In the genomic region with DNA sequence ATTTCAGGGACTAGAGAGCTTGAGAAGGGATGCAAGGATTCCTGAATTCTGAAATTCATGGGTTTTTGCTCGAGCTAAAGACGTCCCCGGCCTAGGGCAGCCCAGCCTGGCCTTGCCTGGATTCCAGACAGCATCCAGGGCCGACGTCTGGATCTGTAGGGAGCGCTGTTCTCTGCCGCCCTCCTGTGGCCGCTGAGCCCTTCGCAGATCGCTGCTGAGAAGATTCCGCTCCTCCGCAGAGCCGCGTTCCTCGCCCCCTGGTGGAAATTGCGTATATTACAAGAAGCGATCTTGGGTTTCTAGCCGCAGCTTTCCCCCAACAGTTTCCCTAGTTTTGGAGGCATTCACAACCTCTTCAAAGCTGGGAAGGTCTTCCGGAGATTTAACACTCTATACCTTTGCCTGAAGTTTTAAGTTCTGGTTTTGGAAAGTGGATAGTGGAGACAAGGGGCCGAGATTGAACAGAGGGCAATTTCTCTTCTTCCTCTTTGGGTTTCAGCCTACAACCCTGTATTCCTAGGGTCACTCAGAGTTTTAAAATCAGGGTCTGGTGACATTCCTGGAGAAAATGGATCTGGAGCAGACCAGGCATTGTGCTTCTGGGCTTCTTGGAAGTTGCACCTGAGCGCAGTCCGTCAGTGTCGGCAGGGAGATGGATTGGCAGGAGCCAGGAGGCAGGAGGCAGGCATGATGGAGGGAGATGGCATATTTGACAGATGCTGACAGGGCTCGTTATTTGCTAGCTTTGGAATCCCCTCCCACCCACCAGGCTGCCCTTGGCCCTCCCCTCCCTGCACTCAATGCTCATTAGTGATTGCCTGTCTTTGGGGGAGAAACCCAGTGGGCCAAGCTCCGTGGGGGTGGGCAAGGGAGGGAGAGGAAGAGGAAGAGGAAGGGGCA, we compare ENCODE assay signal across 1 cellular context.
TF ChIP-seq lines count a peak whose summit lies in the region.

No MANE protein-coding gene starts in this region.

TF ChIP-seq in HEK293, 187 proteins besides CTCF, POLR2A, EP300 and RAD21 (continued from another document and continues in another):
- TF ChIP-seq, protein P1, sequence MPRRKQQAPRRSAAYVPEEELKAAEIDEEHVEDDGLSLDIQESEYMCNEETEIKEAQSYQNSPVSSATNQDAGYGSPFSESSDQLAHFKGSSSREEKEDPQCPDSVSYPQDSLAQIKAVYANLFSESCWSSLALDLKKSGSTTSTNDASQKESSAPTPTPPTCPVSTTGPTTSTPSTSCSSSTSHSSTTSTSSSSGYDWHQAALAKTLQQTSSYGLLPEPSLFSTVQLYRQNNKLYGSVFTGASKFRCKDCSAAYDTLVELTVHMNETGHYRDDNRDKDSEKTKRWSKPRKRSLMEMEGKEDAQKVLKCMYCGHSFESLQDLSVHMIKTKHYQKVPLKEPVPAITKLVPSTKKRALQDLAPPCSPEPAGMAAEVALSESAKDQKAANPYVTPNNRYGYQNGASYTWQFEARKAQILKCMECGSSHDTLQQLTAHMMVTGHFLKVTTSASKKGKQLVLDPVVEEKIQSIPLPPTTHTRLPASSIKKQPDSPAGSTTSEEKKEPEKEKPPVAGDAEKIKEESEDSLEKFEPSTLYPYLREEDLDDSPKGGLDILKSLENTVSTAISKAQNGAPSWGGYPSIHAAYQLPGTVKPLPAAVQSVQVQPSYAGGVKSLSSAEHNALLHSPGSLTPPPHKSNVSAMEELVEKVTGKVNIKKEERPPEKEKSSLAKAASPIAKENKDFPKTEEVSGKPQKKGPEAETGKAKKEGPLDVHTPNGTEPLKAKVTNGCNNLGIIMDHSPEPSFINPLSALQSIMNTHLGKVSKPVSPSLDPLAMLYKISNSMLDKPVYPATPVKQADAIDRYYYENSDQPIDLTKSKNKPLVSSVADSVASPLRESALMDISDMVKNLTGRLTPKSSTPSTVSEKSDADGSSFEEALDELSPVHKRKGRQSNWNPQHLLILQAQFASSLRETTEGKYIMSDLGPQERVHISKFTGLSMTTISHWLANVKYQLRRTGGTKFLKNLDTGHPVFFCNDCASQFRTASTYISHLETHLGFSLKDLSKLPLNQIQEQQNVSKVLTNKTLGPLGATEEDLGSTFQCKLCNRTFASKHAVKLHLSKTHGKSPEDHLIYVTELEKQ (tag by site-specific recombination; IDR thresholded peaks at IDR 0.05; ENCODE audit: borderline replicate concordance), result no peak
- TF ChIP-seq, protein P2, sequence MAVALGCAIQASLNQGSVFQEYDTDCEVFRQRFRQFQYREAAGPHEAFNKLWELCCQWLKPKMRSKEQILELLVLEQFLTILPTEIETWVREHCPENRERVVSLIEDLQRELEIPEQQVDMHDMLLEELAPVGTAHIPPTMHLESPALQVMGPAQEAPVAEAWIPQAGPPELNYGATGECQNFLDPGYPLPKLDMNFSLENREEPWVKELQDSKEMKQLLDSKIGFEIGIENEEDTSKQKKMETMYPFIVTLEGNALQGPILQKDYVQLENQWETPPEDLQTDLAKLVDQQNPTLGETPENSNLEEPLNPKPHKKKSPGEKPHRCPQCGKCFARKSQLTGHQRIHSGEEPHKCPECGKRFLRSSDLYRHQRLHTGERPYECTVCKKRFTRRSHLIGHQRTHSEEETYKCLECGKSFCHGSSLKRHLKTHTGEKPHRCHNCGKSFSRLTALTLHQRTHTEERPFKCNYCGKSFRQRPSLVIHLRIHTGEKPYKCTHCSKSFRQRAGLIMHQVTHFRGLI (tag by site-specific recombination; IDR thresholded peaks at IDR 0.05), result peak; percentile 37; the same call in 1 of the 2 replicates
- TF ChIP-seq ZNF701 (tag by site-specific recombination; IDR thresholded peaks at IDR 0.05), result no peak
- TF ChIP-seq ZNF426 (tag by site-specific recombination; IDR thresholded peaks at IDR 0.05), result no peak
- TF ChIP-seq, protein P3, sequence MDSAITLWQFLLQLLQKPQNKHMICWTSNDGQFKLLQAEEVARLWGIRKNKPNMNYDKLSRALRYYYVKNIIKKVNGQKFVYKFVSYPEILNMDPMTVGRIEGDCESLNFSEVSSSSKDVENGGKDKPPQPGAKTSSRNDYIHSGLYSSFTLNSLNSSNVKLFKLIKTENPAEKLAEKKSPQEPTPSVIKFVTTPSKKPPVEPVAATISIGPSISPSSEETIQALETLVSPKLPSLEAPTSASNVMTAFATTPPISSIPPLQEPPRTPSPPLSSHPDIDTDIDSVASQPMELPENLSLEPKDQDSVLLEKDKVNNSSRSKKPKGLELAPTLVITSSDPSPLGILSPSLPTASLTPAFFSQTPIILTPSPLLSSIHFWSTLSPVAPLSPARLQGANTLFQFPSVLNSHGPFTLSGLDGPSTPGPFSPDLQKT (IDR thresholded peaks at IDR 0.05; ENCODE audit: borderline replicate concordance, low read depth, low read length), result no peak
- no peak for TF ChIP-seq ZNF544 (tag by site-specific recombination; IDR thresholded peaks at IDR 0.05)
- TF ChIP-seq, protein P4, sequence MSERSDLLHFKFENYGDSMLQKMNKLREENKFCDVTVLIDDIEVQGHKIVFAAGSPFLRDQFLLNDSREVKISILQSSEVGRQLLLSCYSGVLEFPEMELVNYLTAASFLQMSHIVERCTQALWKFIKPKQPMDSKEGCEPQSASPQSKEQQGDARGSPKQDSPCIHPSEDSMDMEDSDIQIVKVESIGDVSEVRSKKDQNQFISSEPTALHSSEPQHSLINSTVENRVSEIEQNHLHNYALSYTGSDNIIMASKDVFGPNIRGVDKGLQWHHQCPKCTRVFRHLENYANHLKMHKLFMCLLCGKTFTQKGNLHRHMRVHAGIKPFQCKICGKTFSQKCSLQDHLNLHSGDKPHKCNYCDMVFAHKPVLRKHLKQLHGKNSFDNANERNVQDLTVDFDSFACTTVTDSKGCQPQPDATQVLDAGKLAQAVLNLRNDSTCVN (tag by site-specific recombination; optimal IDR thresholded peaks at IDR 0.05), result peak; percentile 1
- TF ChIP-seq ZNF785 (tag by site-specific recombination; IDR thresholded peaks at IDR 0.05), result no peak
- TF ChIP-seq ZNF837 (tag by site-specific recombination; IDR thresholded peaks at IDR 0.05), result no peak
- no peak for TF ChIP-seq ZNF626 (tag by site-specific recombination; IDR thresholded peaks at IDR 0.05)
- TF ChIP-seq, protein P5, sequence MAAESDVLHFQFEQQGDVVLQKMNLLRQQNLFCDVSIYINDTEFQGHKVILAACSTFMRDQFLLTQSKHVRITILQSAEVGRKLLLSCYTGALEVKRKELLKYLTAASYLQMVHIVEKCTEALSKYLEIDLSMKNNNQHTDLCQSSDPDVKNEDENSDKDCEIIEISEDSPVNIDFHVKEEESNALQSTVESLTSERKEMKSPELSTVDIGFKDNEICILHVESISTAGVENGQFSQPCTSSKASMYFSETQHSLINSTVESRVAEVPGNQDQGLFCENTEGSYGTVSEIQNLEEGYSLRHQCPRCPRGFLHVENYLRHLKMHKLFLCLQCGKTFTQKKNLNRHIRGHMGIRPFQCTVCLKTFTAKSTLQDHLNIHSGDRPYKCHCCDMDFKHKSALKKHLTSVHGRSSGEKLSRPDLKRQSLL (tag by site-specific recombination; IDR thresholded peaks at IDR 0.05), result 0 out of 2 replicates have a peak, but pooled peaks have one; percentile 21
- TF ChIP-seq ZNF274 (IDR thresholded peaks at IDR 0.05; ENCODE audit: low read length), result no peak
- no peak for TF ChIP-seq ZNF274 (tag by site-specific recombination; IDR thresholded peaks at IDR 0.05; ENCODE audit: borderline replicate concordance)
- TF ChIP-seq ZNF175 (tag by site-specific recombination; IDR thresholded peaks at IDR 0.05), result no peak
- peak; percentile 92 for TF ChIP-seq ZSCAN30 (tag by site-specific recombination; IDR thresholded peaks at IDR 0.05)
- no peak for TF ChIP-seq ZNF138 (tag by site-specific recombination; IDR thresholded peaks at IDR 0.05; ENCODE audit: borderline replicate concordance)
- TF ChIP-seq ZNF140 (tag by site-specific recombination; IDR thresholded peaks at IDR 0.05), result no peak; the same call in 1 of the 2 replicates
- TF ChIP-seq ZNF843 (tag by site-specific recombination; IDR thresholded peaks at IDR 0.05), result 0 out of 2 replicates have a peak, but pooled peaks have one; percentile 30
- no peak for TF ChIP-seq ZNF354C (tag by site-specific recombination; IDR thresholded peaks at IDR 0.05; ENCODE audit: borderline replicate concordance, low read depth)
- TF ChIP-seq ZNF707 (tag by site-specific recombination; IDR thresholded peaks at IDR 0.05), result no peak
- TF ChIP-seq GLIS1 (tag by site-specific recombination; IDR thresholded peaks at IDR 0.05), result no peak; the same call in 1 of the 2 replicates
- no peak for TF ChIP-seq ZNF311 (tag by site-specific recombination; IDR thresholded peaks at IDR 0.05; ENCODE audit: borderline replicate concordance)
- TF ChIP-seq SALL2 (tag by site-specific recombination; IDR thresholded peaks at IDR 0.05; ENCODE audit: borderline replicate concordance), result no peak
- no peak for TF ChIP-seq YY1 (tag by site-specific recombination; IDR thresholded peaks at IDR 0.05)
- no peak for TF ChIP-seq BCL11B (tag by site-specific recombination; IDR thresholded peaks at IDR 0.05; ENCODE audit: low read depth)
- peak; percentile 59 for TF ChIP-seq ZNF600 (tag by site-specific recombination; IDR thresholded peaks at IDR 0.05)
- no peak for TF ChIP-seq ZNF155 (tag by site-specific recombination; IDR thresholded peaks at IDR 0.05)
- TF ChIP-seq, protein P6, sequence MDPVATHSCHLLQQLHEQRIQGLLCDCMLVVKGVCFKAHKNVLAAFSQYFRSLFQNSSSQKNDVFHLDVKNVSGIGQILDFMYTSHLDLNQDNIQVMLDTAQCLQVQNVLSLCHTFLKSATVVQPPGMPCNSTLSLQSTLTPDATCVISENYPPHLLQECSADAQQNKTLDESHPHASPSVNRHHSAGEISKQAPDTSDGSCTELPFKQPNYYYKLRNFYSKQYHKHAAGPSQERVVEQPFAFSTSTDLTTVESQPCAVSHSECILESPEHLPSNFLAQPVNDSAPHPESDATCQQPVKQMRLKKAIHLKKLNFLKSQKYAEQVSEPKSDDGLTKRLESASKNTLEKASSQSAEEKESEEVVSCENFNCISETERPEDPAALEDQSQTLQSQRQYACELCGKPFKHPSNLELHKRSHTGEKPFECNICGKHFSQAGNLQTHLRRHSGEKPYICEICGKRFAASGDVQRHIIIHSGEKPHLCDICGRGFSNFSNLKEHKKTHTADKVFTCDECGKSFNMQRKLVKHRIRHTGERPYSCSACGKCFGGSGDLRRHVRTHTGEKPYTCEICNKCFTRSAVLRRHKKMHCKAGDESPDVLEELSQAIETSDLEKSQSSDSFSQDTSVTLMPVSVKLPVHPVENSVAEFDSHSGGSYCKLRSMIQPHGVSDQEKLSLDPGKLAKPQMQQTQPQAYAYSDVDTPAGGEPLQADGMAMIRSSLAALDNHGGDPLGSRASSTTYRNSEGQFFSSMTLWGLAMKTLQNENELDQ (tag by site-specific recombination; IDR thresholded peaks at IDR 0.05; ENCODE audit: low read depth), result no peak
- TF ChIP-seq MEIS1 (CRISPR knock-in tag; IDR thresholded peaks at IDR 0.05; ENCODE audit: borderline replicate concordance), result no peak
- TF ChIP-seq, protein P7, sequence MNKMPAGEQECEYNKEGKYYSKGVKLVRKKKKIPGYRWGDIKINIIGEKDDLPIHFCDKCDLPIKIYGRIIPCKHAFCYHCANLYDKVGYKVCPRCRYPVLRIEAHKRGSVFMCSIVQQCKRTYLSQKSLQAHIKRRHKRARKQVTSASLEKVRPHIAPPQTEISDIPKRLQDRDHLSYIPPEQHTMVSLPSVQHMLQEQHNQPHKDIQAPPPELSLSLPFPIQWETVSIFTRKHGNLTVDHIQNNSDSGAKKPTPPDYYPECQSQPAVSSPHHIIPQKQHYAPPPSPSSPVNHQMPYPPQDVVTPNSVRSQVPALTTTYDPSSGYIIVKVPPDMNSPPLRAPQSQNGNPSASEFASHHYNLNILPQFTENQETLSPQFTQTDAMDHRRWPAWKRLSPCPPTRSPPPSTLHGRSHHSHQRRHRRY (tag by site-specific recombination; IDR thresholded peaks at IDR 0.05), result no peak
- peak; percentile 94 for TF ChIP-seq IKZF3 (tag by site-specific recombination; IDR thresholded peaks at IDR 0.05)
- no peak; the same call in 1 of the 2 replicates for TF ChIP-seq ZBTB7A (tag by site-specific recombination; IDR thresholded peaks at IDR 0.05; ENCODE audit: low read depth)
- TF ChIP-seq, protein P8, sequence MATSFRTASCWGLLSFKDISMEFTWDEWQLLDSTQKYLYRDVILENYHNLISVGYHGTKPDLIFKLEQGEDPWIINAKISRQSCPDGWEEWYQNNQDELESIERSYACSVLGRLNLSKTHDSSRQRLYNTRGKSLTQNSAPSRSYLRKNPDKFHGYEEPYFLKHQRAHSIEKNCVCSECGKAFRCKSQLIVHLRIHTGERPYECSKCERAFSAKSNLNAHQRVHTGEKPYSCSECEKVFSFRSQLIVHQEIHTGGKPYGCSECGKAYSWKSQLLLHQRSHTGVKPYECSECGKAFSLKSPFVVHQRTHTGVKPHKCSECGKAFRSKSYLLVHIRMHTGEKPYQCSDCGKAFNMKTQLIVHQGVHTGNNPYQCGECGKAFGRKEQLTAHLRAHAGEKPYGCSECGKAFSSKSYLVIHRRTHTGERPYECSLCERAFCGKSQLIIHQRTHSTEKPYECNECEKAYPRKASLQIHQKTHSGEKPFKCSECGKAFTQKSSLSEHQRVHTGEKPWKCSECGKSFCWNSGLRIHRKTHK (tag by site-specific recombination; IDR thresholded peaks at IDR 0.05), result no peak
- TF ChIP-seq ZNF623 (tag by site-specific recombination; IDR thresholded peaks at IDR 0.05), result no peak
- TF ChIP-seq ZFP37 (tag by site-specific recombination; IDR thresholded peaks at IDR 0.05), result no peak; the same call in 1 of the 2 replicates
- no peak for TF ChIP-seq ZNF658 (tag by site-specific recombination; IDR thresholded peaks at IDR 0.05)
- no peak for TF ChIP-seq ZNF169 (tag by site-specific recombination; IDR thresholded peaks at IDR 0.05)
- TF ChIP-seq ZBTB17 (tag by site-specific recombination; IDR thresholded peaks at IDR 0.05), result peak; percentile 91
- TF ChIP-seq ZIC2 (tag by site-specific recombination; IDR thresholded peaks at IDR 0.05), result no peak
- TF ChIP-seq, protein P9, sequence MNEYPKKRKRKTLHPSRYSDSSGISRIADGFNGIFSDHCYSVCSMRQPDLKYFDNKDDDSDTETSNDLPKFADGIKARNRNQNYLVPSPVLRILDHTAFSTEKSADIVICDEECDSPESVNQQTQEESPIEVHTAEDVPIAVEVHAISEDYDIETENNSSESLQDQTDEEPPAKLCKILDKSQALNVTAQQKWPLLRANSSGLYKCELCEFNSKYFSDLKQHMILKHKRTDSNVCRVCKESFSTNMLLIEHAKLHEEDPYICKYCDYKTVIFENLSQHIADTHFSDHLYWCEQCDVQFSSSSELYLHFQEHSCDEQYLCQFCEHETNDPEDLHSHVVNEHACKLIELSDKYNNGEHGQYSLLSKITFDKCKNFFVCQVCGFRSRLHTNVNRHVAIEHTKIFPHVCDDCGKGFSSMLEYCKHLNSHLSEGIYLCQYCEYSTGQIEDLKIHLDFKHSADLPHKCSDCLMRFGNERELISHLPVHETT (tag by site-specific recombination; IDR thresholded peaks at IDR 0.05), result peak; percentile 42; the same call in 1 of the 2 replicates
